8 cellular contexts compared by ENCODE assay signal in genomic region chr14:75064205-75064567, GRCh38. TPM values are rescaled to one million over a fixed set of nuclear protein-coding genes. Genes with fewer than 3 reads are reported as not detected.
DNase-seq lines count a peak whose midpoint lies in the region; ATAC-seq and TF ChIP-seq lines count a peak whose summit lies in the region.

No MANE protein-coding gene starts in this region.

- ATAC-seq in GM18858 (IDR thresholded peaks at IDR 0.05; ENCODE audit: unreplicated experiment) (peak; percentile 6), psoas muscle (peak; percentile 58 to 73 (median 63))

- H3K27ac Mint-ChIP-seq in endothelial cell (ENCODE audit: unreplicated experiment): no peak overlapping the region

- no peaks in the 10 kb centered on the region for H3K36me3 Mint-ChIP-seq in endothelial cell (ENCODE audit: low read depth, unreplicated experiment)

- 21 to 39% (median 35%) methylated on average over 8 of the region's 8 CpGs for WGBS in psoas muscle, 3 donors

- H3K4me3 ChIP-seq in psoas muscle: peak overlapping the region; percentile 84

- no peak for TF ChIP-seq CTCF in endothelial cell (IDR thresholded peaks at IDR 0.05; ENCODE audit: unreplicated experiment)
- TF ChIP-seq CTCF in psoas muscle (IDR thresholded peaks at IDR 0.05): no peak

- H3K27me3 Mint-ChIP-seq in endothelial cell (ENCODE audit: unreplicated experiment): no peaks in the 10 kb centered on the region

- intact Hi-C loops in psoas muscle (cut with DNase I): loop anchor here in 1 of 2 donors (10.0 kb wide), 1 partner anchor 59 kb away; the partner anchor contains the start of gene EIF2B2

- H3K4me1 Mint-ChIP-seq in endothelial cell (ENCODE audit: unreplicated experiment): peaks cover 10% of the 10 kb centered on the region

- peaks cover 36% of the 10 kb centered on the region for H3K4me1 ChIP-seq in psoas muscle

- H3K36me3 ChIP-seq in KOPT-K1 (ENCODE audit: insufficient read depth, low read length) (peaks cover 25% of the 10 kb centered on the region), psoas muscle (ENCODE audit: insufficient read depth in 1 of 2, low read depth in 1 of 2) (peaks cover 0 to 22% of the 10 kb centered on the region in 2 donors)

- no peaks in the 10 kb centered on the region for H3K9me3 Mint-ChIP-seq in endothelial cell (ENCODE audit: unreplicated experiment)

- H3K27me3 ChIP-seq in psoas muscle (ENCODE audit: insufficient read depth in 3 of 3, low read length in 2 of 3): no peaks in the 10 kb centered on the region

- peak overlapping the region; percentile 98 for H3K4me3 Mint-ChIP-seq in endothelial cell (ENCODE audit: unreplicated experiment)

- H3K27ac ChIP-seq in KOPT-K1 (ENCODE audit: low read depth, low read length, poor library complexity, severe bottlenecking): peak overlapping the region; percentile 79
- peak overlapping the region; percentile 85 for H3K27ac ChIP-seq in psoas muscle

- H3K9me3 ChIP-seq in KOPT-K1 (ENCODE audit: insufficient read depth, low read length, poor library complexity, severe bottlenecking): peaks cover 4% of the 10 kb centered on the region
- no peaks in the 10 kb centered on the region for H3K9me3 ChIP-seq in psoas muscle

- DNase-seq in endothelial cell (ENCODE audit: low spot score) (no peak), psoas muscle (no peak), HCEC 1CT (no peak), NCI-H69 (lab: John Stamatoyannopoulos, UW) (no peak), SIG-M5 (lab: John Stamatoyannopoulos, UW) (no peak)
- no peak for DNase-seq in stimulated activated CD4-positive, alpha-beta T cell treated with anti-CD3 and anti-CD28 coated beads, Interleukin-15, amount 100 ng/mL, for 24 hours

RNA-seq across cellular contexts. Expression of gene ACYP1, which starts 0.4 kb away (rescaled TPM):
- total RNA-seq in endothelial cell (ENCODE audit: unreplicated experiment) (5.8 TPM), psoas muscle (10 to 100 TPM in 2 of 4 donors, 1 to 10 TPM in 2; 7.1 to 22.0 (median 10.6) TPM)
- 10 to 100 TPM; 11.7 to 25.9 (median 17.1) TPM for polyA plus RNA-seq in psoas muscle

RNA-seq across cellular contexts. Expression of gene ZC2HC1C, which starts 5.3 kb away (rescaled TPM):
- total RNA-seq in endothelial cell (ENCODE audit: unreplicated experiment) (1.6 TPM), psoas muscle (1 to 10 TPM; 2.5 to 6.4 (median 3.6) TPM)
- polyA plus RNA-seq in psoas muscle: 10 to 100 TPM in 1 of 3 donors, 1 to 10 TPM in 2; 2.7 to 17.3 (median 8.8) TPM

RNA-seq across cellular contexts. Expression of gene MLH3, which starts 12.9 kb away (rescaled TPM):
- 17.2 TPM for total RNA-seq in endothelial cell (ENCODE audit: unreplicated experiment)
- total RNA-seq in psoas muscle: 10 to 100 TPM; 12.5 to 24.1 (median 17.2) TPM
- polyA plus RNA-seq in psoas muscle: 10 to 100 TPM in 1 of 3 donors, 1 to 10 TPM in 2; 7.9 to 15.7 (median 10.0) TPM
